In genomic region chr18:59950215-59950944, GRCh38 we compare ENCODE assay signal across 9 cellular contexts. TPM values are rescaled to one million over a fixed set of nuclear protein-coding genes. Genes with fewer than 3 reads are reported as not detected.
DNase-seq lines count a peak whose midpoint lies in the region; ATAC-seq lines count a peak whose summit lies in the region.
"Had no signal": no experiment of that assay in that cellular context is flagged by ENCODE, and none has a peak within 500 bp of the region (broad histone marks: within the 10 kb centered on the region; RNA-seq: fewer than 3 reads in every experiment).

No MANE protein-coding gene starts in this region.

- no peaks in the 10 kb centered on the region for H3K27me3 Mint-ChIP-seq in effector memory CD8-positive, alpha-beta T cell

- H3K27ac Mint-ChIP-seq in effector memory CD8-positive, alpha-beta T cell, result no peak overlapping the region

- no peaks in the 10 kb centered on the region for H3K36me3 ChIP-seq in GM23248 (ENCODE audit: low read depth)
- H3K36me3 ChIP-seq: neutrophil had no signal

- H3K4me2 ChIP-seq in GM23248 (ENCODE audit: unreplicated experiment), result no peak overlapping the region

- in situ Hi-C loops in GM23248 (cut with MboI), result no loop called here

- H3K79me2 ChIP-seq in GM23248 (ENCODE audit: insufficient read depth), result no peaks in the 10 kb centered on the region

- H3K9me2 ChIP-seq in GM23248 (ENCODE audit: insufficient read depth), result no peaks in the 10 kb centered on the region

- H3K9me3 ChIP-seq in GM23248 (ENCODE audit: low read depth), result no peaks in the 10 kb centered on the region
- H3K9me3 ChIP-seq: neutrophil had no signal

- peaks cover 21% of the 10 kb centered on the region for H3F3A ChIP-seq in GM23248 (ENCODE audit: insufficient read depth)

- H3K4me3 Mint-ChIP-seq in effector memory CD8-positive, alpha-beta T cell, result no peak overlapping the region

- no peaks in the 10 kb centered on the region for H4K20me1 ChIP-seq in GM23248 (ENCODE audit: insufficient read depth)

- H2AFZ ChIP-seq in GM23248, result no peak overlapping the region

- H3K9ac ChIP-seq in GM23248, result no peak overlapping the region

- ATAC-seq in effector memory CD8-positive, alpha-beta T cell (replicated peaks), result no peak

- no peaks in the 10 kb centered on the region for H3K9me3 Mint-ChIP-seq in effector memory CD8-positive, alpha-beta T cell

- no peaks in the 10 kb centered on the region for H3K27me3 ChIP-seq in GM23248 (replicated peaks; ENCODE audit: insufficient read depth)
- H3K27me3 ChIP-seq: neutrophil had no signal

- peak; percentile 17 for DNase-seq in NCI-H82 (lab: John Stamatoyannopoulos, UW)
- DNase-seq in NCI-H82 treated with DMSO at 0.1 percent for 48 hours (lab: John Stamatoyannopoulos, UW; ENCODE audit: unreplicated experiment), result no peak
- DNase-seq in GM23248, result peak; percentile 42
- peak; percentile 29 for DNase-seq in NCI-H187 treated with DMSO at 0.1 percent for 48 hours (lab: John Stamatoyannopoulos, UW)
- peak; percentile 49 for DNase-seq in iris pigment epithelial cell (ENCODE audit: low read depth)
- no peak for DNase-seq in effector memory CD8-positive, alpha-beta T cell
- DNase-seq in activated CD8-positive, alpha-beta memory T cell treated with anti-CD3 and anti-CD28 coated beads for 24 hours, result no peak
- DNase-seq in KG1 (lab: John Stamatoyannopoulos, UW), result no peak

- H3K4me1 Mint-ChIP-seq in effector memory CD8-positive, alpha-beta T cell (ENCODE audit: low read depth in 2 of 2), result peaks cover 0 to 2% of the 10 kb centered on the region in 2 donors

- no peak overlapping the region for H3K27ac ChIP-seq in GM23248
- H3K27ac ChIP-seq: neutrophil had no signal

- no peaks in the 10 kb centered on the region for H3K36me3 Mint-ChIP-seq in effector memory CD8-positive, alpha-beta T cell (ENCODE audit: insufficient read depth)

- WGBS in GM23248 (ENCODE audit: low coverage in 1 of 2, low lambda C conversion rate in 2 of 2, missing lambda C conversion rate in 2 of 2), 2 experiments, result 32 to 39% methylated on average over 6 of the region's 6 CpGs

- H3K4me3 ChIP-seq in GM23248, result no peak overlapping the region

- peaks cover 29% of the 10 kb centered on the region for H3K4me1 ChIP-seq in GM23248 (ENCODE audit: insufficient read depth)

RNA-seq across cellular contexts. Expression of gene PMAIP1, which starts 50.6 kb away (rescaled TPM):
- 5.2 and 5.3 TPM in 2 replicates for total RNA-seq in GM23248 (2014; rRNA removed; shearing (Covaris generic))
- polyA plus RNA-seq in GM23248 (2016; fragmentation: Nextera tagmentation; extraction: Ambion mirVana), result 7.5 and 9.3 TPM in 2 replicates

Comparison
In these comparisons a context has a peak if more than half of its experiments do, and no peak if none do; other contexts are left out.
1. DNase-seq: peak in NCI-H82 (single experiment), GM23248 (single experiment), NCI-H187 treated with DMSO at 0.1 percent for 48 hours (single experiment) and iris pigment epithelial cell (single experiment); none in NCI-H82 treated with DMSO at 0.1 percent for 48 hours (single experiment), effector memory CD8-positive, alpha-beta T cell (0 of 3), activated CD8-positive, alpha-beta memory T cell treated with anti-CD3 and anti-CD28 coated beads for 24 hours (single experiment) and KG1 (single experiment).